In the genomic region with DNA sequence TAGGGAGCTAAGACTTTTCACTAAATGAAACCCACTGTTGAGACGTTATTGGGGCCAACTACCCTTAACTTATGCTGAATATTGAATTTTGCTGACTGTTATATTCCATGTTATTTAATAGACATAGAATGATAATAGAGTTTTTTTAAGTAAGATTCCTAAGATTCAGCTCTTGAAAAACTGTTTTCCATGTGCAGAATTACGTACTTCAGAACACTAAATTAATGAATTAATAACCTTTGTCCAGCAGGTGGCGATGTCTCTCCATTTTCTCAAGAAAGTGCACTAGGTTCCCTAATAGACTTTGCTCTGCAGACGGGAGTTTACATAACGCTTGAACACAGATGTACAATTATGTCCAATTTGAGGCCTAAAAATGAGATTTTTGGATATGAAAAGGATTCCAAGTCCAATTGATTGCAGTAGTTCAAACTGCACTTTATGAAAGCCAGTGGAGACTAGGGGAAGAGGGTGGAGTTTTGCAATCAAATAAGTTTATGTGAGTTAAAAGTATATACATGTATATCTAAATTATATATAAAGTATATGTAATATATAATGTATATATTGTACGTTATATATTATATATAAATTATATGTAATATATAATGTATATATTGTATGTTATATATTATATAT, we compare ENCODE assay signal across 8 cellular contexts.
DNase-seq lines count a peak whose midpoint lies in the region; ATAC-seq and TF ChIP-seq lines count a peak whose summit lies in the region.

No MANE protein-coding gene starts in this region.

- no peak overlapping the region for H3K4me3 ChIP-seq in spleen

- no peaks in the 10 kb centered on the region for H3K27me3 ChIP-seq in spleen (replicated peaks in 1 of 7)

- DNase-seq in activated T-cell treated with anti-CD3 and anti-CD28 coated beads for 24 hours (ENCODE audit: low read depth) = peak; percentile 63
- DNase-seq in activated T-cell treated with anti-CD3 and anti-CD28 coated beads, Interleukin-2, amount 50 U/mL, for 1 hour = no peak
- peak; percentile 74 for DNase-seq in NCI-H1694 treated with DMSO at 0.1 percent for 48 hours (lab: John Stamatoyannopoulos, UW)
- DNase-seq in SW 1271 (lab: John Stamatoyannopoulos, UW) = peak; percentile 41 to 88
- DNase-seq in astrocyte of the hippocampus (ENCODE audit: low read depth, low spot score) = peak; percentile 93
- peak; percentile 33 to 95 for DNase-seq in hippocampal formation (lab: John Stamatoyannopoulos, UW)
- no peak for DNase-seq in spleen

- intact Hi-C loops in spleen (cut with DNase I; ENCODE audit: low total_unique reads) = loop anchor here (5.0 kb wide), 1 partner anchor 488 kb away; no protein-coding TSS in a partner anchor

- H3K27ac ChIP-seq in spleen = no peak overlapping the region

- TF ChIP-seq CTCF in spleen (IDR thresholded peaks at IDR 0.05 in 8 of 11, conservative IDR thresholded peaks at IDR 0.05 in 3 of 11) = peak; percentile 28 to 75 (median 63)

- TF ChIP-seq POLR2A in spleen (IDR thresholded peaks at IDR 0.05) = no peak

- 14 to 22% (median 17%) methylated on average over 6 of the region's 6 CpGs for WGBS in spleen, 5 donors

- H3K36me3 ChIP-seq in spleen = peaks cover 0 to 5% (median 0%) of the 10 kb centered on the region in 6 donors

- peaks cover 0 to 36% (median 23%) of the 10 kb centered on the region in 6 donors for H3K4me1 ChIP-seq in spleen

- ATAC-seq in HG02884 (IDR thresholded peaks at IDR 0.05; ENCODE audit: unreplicated experiment) = no peak

- H3K9me3 ChIP-seq in spleen = peaks cover 0 to 12% (median 7%) of the 10 kb centered on the region in 8 donors

Comparison
In these comparisons a context has a peak if more than half of its experiments do, and no peak if none do; other contexts are left out.
1. DNase-seq: peak in activated T-cell treated with anti-CD3 and anti-CD28 coated beads for 24 hours (single experiment), NCI-H1694 treated with DMSO at 0.1 percent for 48 hours (single experiment), SW 1271 (2 of 2), astrocyte of the hippocampus (single experiment) and hippocampal formation (2 of 2); none in activated T-cell treated with anti-CD3 and anti-CD28 coated beads, Interleukin-2, amount 50 U/mL, for 1 hour (single experiment) and spleen (single experiment).